Comparison of ENCODE assay signal across 1 cellular context in genomic region chr19:10110972-10111317, GRCh38.
TF ChIP-seq lines count a peak whose summit lies in the region.

No MANE protein-coding gene starts in this region.

TF ChIP-seq in K562, 482 proteins besides CTCF, POLR2A, EP300 and RAD21:
- TF ChIP-seq, protein P1, sequence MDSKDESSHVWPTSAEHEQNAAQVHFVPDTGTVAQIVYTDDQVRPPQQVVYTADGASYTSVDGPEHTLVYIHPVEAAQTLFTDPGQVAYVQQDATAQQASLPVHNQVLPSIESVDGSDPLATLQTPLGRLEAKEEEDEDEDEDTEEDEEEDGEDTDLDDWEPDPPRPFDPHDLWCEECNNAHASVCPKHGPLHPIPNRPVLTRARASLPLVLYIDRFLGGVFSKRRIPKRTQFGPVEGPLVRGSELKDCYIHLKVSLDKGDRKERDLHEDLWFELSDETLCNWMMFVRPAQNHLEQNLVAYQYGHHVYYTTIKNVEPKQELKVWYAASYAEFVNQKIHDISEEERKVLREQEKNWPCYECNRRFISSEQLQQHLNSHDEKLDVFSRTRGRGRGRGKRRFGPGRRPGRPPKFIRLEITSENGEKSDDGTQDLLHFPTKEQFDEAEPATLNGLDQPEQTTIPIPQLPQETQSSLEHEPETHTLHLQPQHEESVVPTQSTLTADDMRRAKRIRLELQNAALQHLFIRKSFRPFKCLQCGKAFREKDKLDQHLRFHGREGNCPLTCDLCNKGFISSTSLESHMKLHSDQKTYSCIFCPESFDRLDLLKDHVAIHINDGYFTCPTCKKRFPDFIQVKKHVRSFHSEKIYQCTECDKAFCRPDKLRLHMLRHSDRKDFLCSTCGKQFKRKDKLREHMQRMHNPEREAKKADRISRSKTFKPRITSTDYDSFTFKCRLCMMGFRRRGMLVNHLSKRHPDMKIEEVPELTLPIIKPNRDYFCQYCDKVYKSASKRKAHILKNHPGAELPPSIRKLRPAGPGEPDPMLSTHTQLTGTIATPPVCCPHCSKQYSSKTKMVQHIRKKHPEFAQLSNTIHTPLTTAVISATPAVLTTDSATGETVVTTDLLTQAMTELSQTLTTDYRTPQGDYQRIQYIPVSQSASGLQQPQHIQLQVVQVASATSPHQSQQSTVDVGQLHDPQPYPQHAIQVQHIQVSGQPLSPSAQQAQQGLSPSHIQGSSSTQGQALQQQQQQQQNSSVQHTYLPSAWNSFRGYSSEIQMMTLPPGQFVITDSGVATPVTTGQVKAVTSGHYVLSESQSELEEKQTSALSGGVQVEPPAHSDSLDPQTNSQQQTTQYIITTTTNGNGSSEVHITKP (IDR thresholded peaks at IDR 0.05; ENCODE audit: partially characterized antibody) = no peak
- TF ChIP-seq RBFOX2 (IDR thresholded peaks at IDR 0.05; ENCODE audit: low read depth, low read length) = peak; percentile 46
- no peak for TF ChIP-seq SETDB1 (IDR thresholded peaks at IDR 0.05; ENCODE audit: low read length)
TF ChIP-seq in K562: peak in this region for 1.
